1 cellular context compared by ENCODE assay signal in genomic region chr5:55604611-55605067, GRCh38.
A peak's percentile ranks its signal among the peaks of the same experiment; 100 is the strongest.
TF ChIP-seq lines count a peak whose summit lies in the region.

No MANE protein-coding gene starts in this region.

TF ChIP-seq in HEK293, 187 proteins besides CTCF, POLR2A, EP300 and RAD21 (continued from another document):
- no peak for TF ChIP-seq ZNF518A (tag by site-specific recombination; conservative IDR thresholded peaks at IDR 0.05; ENCODE audit: low read depth)
- no peak for TF ChIP-seq HOXD13 (CRISPR knock-in tag; IDR thresholded peaks at IDR 0.05; ENCODE audit: borderline replicate concordance)
- TF ChIP-seq PRDM6 (tag by site-specific recombination; IDR thresholded peaks at IDR 0.05) = peak; percentile 43; the same call in 1 of the 2 replicates
TF ChIP-seq in HEK293: peak in this region for 1.
